ENCODE assay signal across 8 cellular contexts in genomic region chr1:92833840-92834239, GRCh38. TPM values are rescaled to one million over a fixed set of nuclear protein-coding genes. Genes with fewer than 3 reads are reported as not detected.
DNase-seq lines count a peak whose midpoint lies in the region; ATAC-seq and TF ChIP-seq lines count a peak whose summit lies in the region.

No MANE protein-coding gene starts in this region.

- TF ChIP-seq CTCF in RWPE1 (conservative IDR thresholded peaks at IDR 0.05; ENCODE audit: low read depth) (no peak), endodermal cell (conservative IDR thresholded peaks at IDR 0.05) (no peak), psoas muscle (IDR thresholded peaks at IDR 0.05) (no peak), endothelial cell (IDR thresholded peaks at IDR 0.05; ENCODE audit: unreplicated experiment) (no peak)

- H3K4me1 ChIP-seq in ES-I3 (ENCODE audit: insufficient read depth, low read length): peaks cover 12% of the 10 kb centered on the region
- peaks cover 4% of the 10 kb centered on the region for H3K4me1 ChIP-seq in endodermal cell (ENCODE audit: control insufficient read depth, insufficient read depth, low read length)
- peaks cover 44% of the 10 kb centered on the region for H3K4me1 ChIP-seq in psoas muscle

- H3K9me3 Mint-ChIP-seq in endodermal cell (no peaks in the 10 kb centered on the region), endothelial cell (ENCODE audit: unreplicated experiment) (no peaks in the 10 kb centered on the region)

- DNase-seq in RWPE1 (ENCODE audit: low spot score) (no peak), endodermal cell (no peak), psoas muscle (no peak), mesenteric fat pad (ENCODE audit: low spot score) (no peak), NCI-H187 treated with DMSO at 0.1 percent for 48 hours (lab: John Stamatoyannopoulos, UW) (no peak), endothelial cell (ENCODE audit: low spot score) (no peak)

- H3K9me3 ChIP-seq in ES-I3 (ENCODE audit: control insufficient read depth, insufficient read depth, low read length) (no peaks in the 10 kb centered on the region), endodermal cell (ENCODE audit: control insufficient read depth, low read length) (no peaks in the 10 kb centered on the region), psoas muscle (no peaks in the 10 kb centered on the region)

- H3K27me3 Mint-ChIP-seq in endodermal cell (ENCODE audit: insufficient read depth) (no peaks in the 10 kb centered on the region), endothelial cell (ENCODE audit: unreplicated experiment) (no peaks in the 10 kb centered on the region)

- H3K36me3 Mint-ChIP-seq in endodermal cell (ENCODE audit: low read depth): peaks cover 67% of the 10 kb centered on the region
- H3K36me3 Mint-ChIP-seq in endothelial cell (ENCODE audit: low read depth, unreplicated experiment): peaks cover 31% of the 10 kb centered on the region

- peak overlapping the region; percentile 52; the same call in 1 of the 2 replicates for H3K27ac ChIP-seq in RWPE1
- H3K27ac ChIP-seq in endodermal cell (ENCODE audit: low read depth, low read length): no peak overlapping the region
- H3K27ac ChIP-seq in psoas muscle: peak overlapping the region; percentile 89

- peaks cover 35% of the 10 kb centered on the region for H3K36me3 ChIP-seq in ES-I3 (ENCODE audit: insufficient read depth, low read length)
- H3K36me3 ChIP-seq in endodermal cell (ENCODE audit: control insufficient read depth, insufficient read depth, low read length): peaks cover 63% of the 10 kb centered on the region
- peaks cover 21 to 56% of the 10 kb centered on the region in 2 donors for H3K36me3 ChIP-seq in psoas muscle (ENCODE audit: insufficient read depth in 1 of 2, low read depth in 1 of 2)

- ATAC-seq in psoas muscle: no peak
- no peak for ATAC-seq in HG02970 (IDR thresholded peaks at IDR 0.05; ENCODE audit: low FRiP score, unreplicated experiment)

- H3K27ac Mint-ChIP-seq in endodermal cell: peak overlapping the region; percentile 58
- H3K27ac Mint-ChIP-seq in endothelial cell (ENCODE audit: unreplicated experiment): no peak overlapping the region

- H3K27me3 ChIP-seq in endodermal cell (ENCODE audit: control insufficient read depth, insufficient read depth, low read length, poor library complexity, severe bottlenecking) (no peaks in the 10 kb centered on the region), psoas muscle (ENCODE audit: insufficient read depth in 3 of 3, low read length in 2 of 3) (no peaks in the 10 kb centered on the region)

- H3K4me1 Mint-ChIP-seq in endodermal cell (peaks cover 45% of the 10 kb centered on the region), endothelial cell (ENCODE audit: unreplicated experiment) (peaks cover 34% of the 10 kb centered on the region)

- CTCF ChIA-PET in RWPE1 (lab: Yijun Ruan, JAX): interaction anchor here (0.6 kb wide), 1 partner anchor 88 kb away, joined by 4 read pairs; no protein-coding TSS in a partner anchor

- H3K9ac ChIP-seq in ES-I3 (ENCODE audit: low read depth, low read length) (peak overlapping the region; percentile 91), endodermal cell (ENCODE audit: extremely low read depth, low read length, poor library complexity, severe bottlenecking) (peak overlapping the region; percentile 99)

- WGBS in endodermal cell (ENCODE audit: insufficient coverage in 1 of 2, insufficient read length in 1 of 2), 2 experiments: 86 to 91% methylated on average over 2 to 5 of the region's 5 CpGs
- 60 to 68% (median 63%) methylated on average over 5 of the region's 5 CpGs for whole genome bisulfite sequencing in psoas muscle, 3 donors

- H3K4me3 Mint-ChIP-seq in endodermal cell (peak overlapping the region; percentile 100), endothelial cell (ENCODE audit: unreplicated experiment) (no peak overlapping the region)

- H3K4me3 ChIP-seq in endodermal cell (ENCODE audit: low read length) (peak overlapping the region; percentile 100), psoas muscle (peak overlapping the region; percentile 97)

- POLR2A ChIA-PET in RWPE1 (lab: Yijun Ruan, JAX; ENCODE audit: low non-redundant PET): no interaction called here

- intact Hi-C loops in psoas muscle (cut with DNase I): no loop called here

RNA-seq across cellular contexts. Expression of gene RPL5, which starts 2.0 kb away (rescaled TPM):
- total RNA-seq in endodermal cell: 1,000 to 10,000 TPM in 1 of 2 donors, 100 to 1,000 TPM in 1; 963 to 1,201 TPM
- 2,547 TPM for polyA plus RNA-seq in endodermal cell (2013, experiment 1 of 2)
- 2,486 TPM for polyA plus RNA-seq in endodermal cell (2013, experiment 2 of 2)
- 100 to 1,000 TPM; 353 to 601 (median 570) TPM for total RNA-seq in psoas muscle
- 1,000 to 10,000 TPM in 2 of 3 donors, 100 to 1,000 TPM in 1; 885 to 1,760 (median 1,117) TPM for polyA plus RNA-seq in psoas muscle
- total RNA-seq in mesenteric fat pad: 762 TPM
- 1,318 TPM for total RNA-seq in endothelial cell (ENCODE audit: unreplicated experiment)

RNA-seq across cellular contexts. Expression of gene EVI5, which starts 48.9 kb away (rescaled TPM):
- total RNA-seq in endodermal cell: 10 to 100 TPM; 20.8 to 29.0 TPM
- polyA plus RNA-seq in endodermal cell (2013, experiment 1 of 2): 13.3 TPM
- 14.2 TPM for polyA plus RNA-seq in endodermal cell (2013, experiment 2 of 2)
- 10 to 100 TPM in 3 of 4 donors, 1 to 10 TPM in 1; 6.3 to 15.9 (median 12.5) TPM for total RNA-seq in psoas muscle
- 1 to 10 TPM; 2.3 to 5.0 (median 3.9) TPM for polyA plus RNA-seq in psoas muscle
- total RNA-seq in mesenteric fat pad: 44.4 TPM
- 33.0 TPM for total RNA-seq in endothelial cell (ENCODE audit: unreplicated experiment)
